Comparison of ENCODE assay signal across 1 cellular context in genomic region chr5:14266171-14266570, GRCh38.
TF ChIP-seq lines count a peak whose summit lies in the region.

No MANE protein-coding gene starts in this region.

TF ChIP-seq in GM23338, 12 proteins besides CTCF, POLR2A, EP300 and RAD21 (continued from another document):
- TF ChIP-seq REST (IDR thresholded peaks at IDR 0.05; ENCODE audit: unreplicated experiment) (no peak), JUNB (IDR thresholded peaks at IDR 0.05; ENCODE audit: unreplicated experiment) (no peak), EZH2phosphoT487 (IDR thresholded peaks at IDR 0.05; ENCODE audit: unreplicated experiment) (no peak), CREB1 (CRISPR knock-in tag; IDR thresholded peaks at IDR 0.05; ENCODE audit: low read depth) (no peak), ZNF114 (CRISPR knock-in tag; IDR thresholded peaks at IDR 0.05) (no peak), ZNF331 (CRISPR knock-in tag; IDR thresholded peaks at IDR 0.05; ENCODE audit: low read depth) (no peak), ZNF462 (CRISPR knock-in tag; IDR thresholded peaks at IDR 0.05) (no peak)
